In genomic region chr2:129055242-129055641, GRCh38 we compare ENCODE assay signal across 22 cellular contexts.
DNase-seq lines count a peak whose midpoint lies in the region; FAIRE-seq and TF ChIP-seq lines count a peak whose summit lies in the region.
"Had no signal": no experiment of that assay in that cellular context is flagged by ENCODE, and none has a peak within 500 bp of the region (broad histone marks: within the 10 kb centered on the region; RNA-seq: fewer than 3 reads in every experiment).

No MANE protein-coding gene starts in this region.

- H3K4me2 ChIP-seq in BLaER1 (peak overlapping the region; percentile 74), mammary epithelial cell (ENCODE audit: insufficient read depth, low read depth, low read length) (peak overlapping the region; percentile 25)
- H3K4me2 ChIP-seq: GM23338 had no signal

- H3K27ac ChIP-seq in BLaER1 (peak overlapping the region; percentile 20; the same call in 1 of the 2 replicates), RWPE1 (peak overlapping the region; percentile 96), mammary epithelial cell (ENCODE audit: insufficient read depth, low read depth, low read length) (no peak overlapping the region), spleen (no peak overlapping the region)
- H3K27ac ChIP-seq: HL-60 had no signal

- TF ChIP-seq CTCF in RWPE1 (conservative IDR thresholded peaks at IDR 0.05; ENCODE audit: low read depth) (no peak), mammary epithelial cell (conservative IDR thresholded peaks at IDR 0.05 in 1 of 2, IDR thresholded peaks at IDR 0.05 in 1 of 2; ENCODE audit: extremely low read depth in 1 of 2, insufficient read depth in 1 of 2, low read depth in 1 of 2, low read length in 2 of 2) (no peak), spleen (IDR thresholded peaks at IDR 0.05 in 8 of 11, conservative IDR thresholded peaks at IDR 0.05 in 3 of 11) (no peak), GM13977 (IDR thresholded peaks at IDR 0.05; ENCODE audit: extremely low read depth, insufficient read depth, missing control alignments) (no peak)

- H4K20me1 ChIP-seq in BLaER1 (no peaks in the 10 kb centered on the region), mammary epithelial cell (ENCODE audit: insufficient read depth, low read length) (no peaks in the 10 kb centered on the region)

- BruUV-seq in mammary epithelial cell (replicated peaks; lab: Mats Ljungman, UMichigan) = no TSS peak

- peaks cover 4% of the 10 kb centered on the region; the same call in 1 of the 2 replicates for H3K9me3 ChIP-seq in BLaER1
- no peaks in the 10 kb centered on the region for H3K9me3 ChIP-seq in mammary epithelial cell (replicated peaks; ENCODE audit: insufficient read depth, low read length)
- H3K9me3 ChIP-seq in spleen = no peaks in the 10 kb centered on the region

- POLR2A ChIA-PET in RWPE1 (lab: Yijun Ruan, JAX; ENCODE audit: low non-redundant PET) = no interaction called here

- DNase-seq in RWPE1 (ENCODE audit: low spot score) (no peak), mammary epithelial cell (no peak), spleen (peak; percentile 53), NCI-H2029 treated with DMSO at 0.1 percent for 48 hours (lab: John Stamatoyannopoulos, UW) (no peak), H54 (ENCODE audit: insufficient read length, low spot score) (no peak), GM13977 (ENCODE audit: low spot score) (no peak)
- DNase-seq: 8988T; C1 segment of cervical spinal cord; CD4-positive, CD25-positive, alpha-beta regulatory T cell; CD8-positive, alpha-beta memory T cell; COR-L47; DMS 273 treated with DMSO at 0.1 percent for 48 hours; DMS53; DND-41; EL; H7; HFFc6 had no signal

- no peak overlapping the region for H3K9ac ChIP-seq in BLaER1
- H3K9ac ChIP-seq in mammary epithelial cell (ENCODE audit: insufficient read depth, low read length) = no peak overlapping the region

- peak overlapping the region; percentile 32 for H2AFZ ChIP-seq in mammary epithelial cell (ENCODE audit: low read depth, low read length)
- H2AFZ ChIP-seq: GM23338 had no signal

- FAIRE-seq in H54 (lab: Jason Lieb, UNC) = no peak
- FAIRE-seq: GM12878, GM19239 had no signal

- H3K36me3 ChIP-seq in BLaER1 (no peaks in the 10 kb centered on the region), mammary epithelial cell (ENCODE audit: insufficient read depth, low read length) (no peaks in the 10 kb centered on the region), spleen (no peaks in the 10 kb centered on the region)

- dilution Hi-C loops in mammary epithelial cell (cut with HindIII; ENCODE audit: low sequenced_read_pairs) = no loop called here

- H3K4me1 ChIP-seq in BLaER1 (peaks cover 47% of the 10 kb centered on the region), mammary epithelial cell (ENCODE audit: insufficient read depth, low read length) (peaks cover 35% of the 10 kb centered on the region), spleen (no peaks in the 10 kb centered on the region)

- WGBS in mammary epithelial cell (ENCODE audit: low coverage, missing lambda C conversion rate) = 94% methylated on average over 8 of the region's 8 CpGs
- WGBS in spleen, 5 donors = 80 to 92% (median 87%) methylated on average over 8 of the region's 8 CpGs

- no peaks in the 10 kb centered on the region for H3K79me2 ChIP-seq in mammary epithelial cell (ENCODE audit: insufficient read depth, low read length)

- H3K4me3 ChIP-seq in BLaER1 (no peak overlapping the region), mammary epithelial cell (replicated peaks in 1 of 3; ENCODE audit: insufficient read depth in 1 of 3, low read depth in 2 of 3, low read length in 3 of 3) (no peak overlapping the region), spleen (no peak overlapping the region)
- H3K4me3 ChIP-seq: GM12878, GM23338 had no signal

- H3K27me3 ChIP-seq in BLaER1 (no peaks in the 10 kb centered on the region), mammary epithelial cell (ENCODE audit: insufficient read depth, low read length) (no peaks in the 10 kb centered on the region), spleen (replicated peaks in 1 of 7) (peaks cover 0 to 5% (median 0%) of the 10 kb centered on the region in 7 donors)

- intact Hi-C loops in mammary epithelial cell (cut with micrococcal nuclease) (loop anchor here (10.0 kb wide), 1 partner anchor 250 kb away; no protein-coding TSS in a partner anchor), spleen (cut with DNase I; ENCODE audit: low total_unique reads) (no loop called here)

- in situ Hi-C loops in mammary epithelial cell (cut with MboI; ENCODE audit: low sequenced_read_pairs in 2 of 2) = no loop called here
- in situ Hi-C loops in GM13977 (cut with MboI; ENCODE audit: low pct_unique_long_range_greater_than_20kb, low sequenced_read_pairs, unreplicated experiment) = no loop called here

- no peak for TF ChIP-seq POLR2A in spleen (IDR thresholded peaks at IDR 0.05)
- TF ChIP-seq POLR2A in H54 (IDR thresholded peaks at IDR 0.05; ENCODE audit: low read depth, low read length) = no peak

- CTCF ChIA-PET in RWPE1 (lab: Yijun Ruan, JAX) = no interaction called here
- CTCF ChIA-PET in mammary epithelial cell (lab: Charles Lee; ENCODE audit: low non-redundant PET) = no interaction called here

Comparison
In these comparisons a context has a peak if more than half of its experiments do, and no peak if none do; other contexts are left out.
1. H3K27ac ChIP-seq: peak in BLaER1 (single experiment) and RWPE1 (single experiment); none in mammary epithelial cell (single experiment) and spleen (0 of 8).